In the genomic region with DNA sequence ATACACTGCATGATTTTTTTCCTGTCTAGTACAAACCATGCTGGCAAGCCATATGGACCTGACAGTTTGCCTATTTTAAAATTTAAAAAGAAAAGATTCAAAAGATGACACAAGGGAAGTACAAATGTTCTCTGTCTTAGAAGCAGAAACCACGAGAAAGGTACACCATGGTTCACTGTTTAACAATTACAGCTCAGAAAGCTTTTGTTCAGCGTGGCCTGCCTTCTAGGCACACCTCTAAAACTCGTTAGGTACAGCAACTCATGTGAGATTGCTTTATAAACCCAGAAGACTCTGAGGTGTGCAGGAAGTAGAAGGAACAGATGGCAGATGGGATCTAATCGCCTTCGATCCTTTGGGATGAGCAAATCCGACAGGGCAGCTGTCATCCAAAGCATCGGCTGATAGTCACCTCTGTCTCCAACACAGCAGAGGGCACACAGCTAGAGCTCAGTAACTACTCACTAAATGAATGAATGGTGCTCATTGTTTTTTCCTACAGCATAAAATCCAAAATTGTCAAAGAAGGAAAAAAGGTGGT, we compare ENCODE assay signal across 17 cellular contexts. TPM values are rescaled to one million over a fixed set of nuclear protein-coding genes. Genes with fewer than 3 reads are reported as not detected.
"Had no signal": no experiment of that assay in that cellular context is flagged by ENCODE, and none has a peak within 500 bp of the region (broad histone marks: within the 10 kb centered on the region; RNA-seq: fewer than 3 reads in every experiment).

No MANE protein-coding gene starts in this region.

- H3K27me3 ChIP-seq: ascending aorta, breast epithelium, esophagus muscularis mucosa, spleen, thyroid gland had no signal

- H3K4me1 ChIP-seq: ascending aorta, breast epithelium, esophagus muscularis mucosa, lower lobe of right lung, parathyroid adenoma, spleen had no signal

- H3K36me3 ChIP-seq: breast epithelium had no signal

- H3K9me3 ChIP-seq: ascending aorta, breast epithelium, esophagus muscularis mucosa, lower lobe of right lung, spleen, thyroid gland had no signal

- DNase-seq: activated CD4-positive, alpha-beta T cell treated with anti-CD3 and anti-CD28 coated beads for 48 hours; activated CD8-positive, alpha-beta T cell treated with anti-CD3 and anti-CD28 coated beads for 36 hours; activated naive CD4-positive, alpha-beta T cell treated with anti-CD3 and anti-CD28 coated beads, Interleukin-2, amount 10 ng/mL, durations not matched to agents 7 days and 5 days; activated naive CD8-positive, alpha-beta T cell treated with anti-CD3 and anti-CD28 coated beads, Interleukin-2, amount 50 U/mL, for 24 hours; activated T-cell treated with anti-CD3 and anti-CD28 coated beads, Interleukin-2, amount 50 U/mL, for 24 hours; cerebellar nuclear complex; effector CD4-positive, alpha-beta T cell; left cardiac atrium; lower lobe of right lung; spleen; stimulated activated naive CD4-positive, alpha-beta T cell treated with Interleukin-2 at 50 U/mL for 16 hours; thyroid gland had no signal

- H3K4me1 Mint-ChIP-seq: activated naive CD4-positive, alpha-beta T cell treated with anti-CD3 and anti-CD28 coated beads, Interleukin-2, amount 10 ng/mL, durations not matched to agents 7 days and 5 days; activated naive CD8-positive, alpha-beta T cell treated with anti-CD3 and anti-CD28 coated beads, Interleukin-2, amount 50 U/mL, for 24 hours had no signal

- ATAC-seq: activated CD8-positive, alpha-beta T cell treated with anti-CD3 and anti-CD28 coated beads for 36 hours; activated naive CD8-positive, alpha-beta T cell treated with anti-CD3 and anti-CD28 coated beads, Interleukin-2, amount 50 U/mL, for 24 hours; left cardiac atrium; lower lobe of right lung; natural killer cell treated with Interleukin-12 subunit alpha and Interleukin-12 subunit beta and Interleukin-15 and Interleukin-18, amount 100 ng/mL, for 72 hours had no signal

- H3K9me3 Mint-ChIP-seq: activated CD8-positive, alpha-beta T cell treated with anti-CD3 and anti-CD28 coated beads for 36 hours; activated naive CD4-positive, alpha-beta T cell treated with anti-CD3 and anti-CD28 coated beads, Interleukin-2, amount 10 ng/mL, durations not matched to agents 7 days and 5 days; activated naive CD8-positive, alpha-beta T cell treated with anti-CD3 and anti-CD28 coated beads, Interleukin-2, amount 50 U/mL, for 24 hours; activated T-cell treated with anti-CD3 and anti-CD28 coated beads, Interleukin-2, amount 50 U/mL, for 24 hours; natural killer cell treated with Interleukin-12 subunit alpha and Interleukin-12 subunit beta and Interleukin-15 and Interleukin-18, amount 100 ng/mL, for 72 hours had no signal

- H3K4me3 ChIP-seq: ascending aorta, breast epithelium, esophagus muscularis mucosa, lower lobe of right lung, spleen, thyroid gland had no signal

- H3K27me3 Mint-ChIP-seq: activated CD8-positive, alpha-beta T cell treated with anti-CD3 and anti-CD28 coated beads for 36 hours; activated naive CD4-positive, alpha-beta T cell treated with anti-CD3 and anti-CD28 coated beads, Interleukin-2, amount 10 ng/mL, durations not matched to agents 7 days and 5 days; activated naive CD8-positive, alpha-beta T cell treated with anti-CD3 and anti-CD28 coated beads, Interleukin-2, amount 50 U/mL, for 24 hours; activated T-cell treated with anti-CD3 and anti-CD28 coated beads, Interleukin-2, amount 50 U/mL, for 24 hours; natural killer cell treated with Interleukin-12 subunit alpha and Interleukin-12 subunit beta and Interleukin-15 and Interleukin-18, amount 100 ng/mL, for 72 hours had no signal

- H3K27ac Mint-ChIP-seq: activated CD8-positive, alpha-beta T cell treated with anti-CD3 and anti-CD28 coated beads for 36 hours; activated naive CD4-positive, alpha-beta T cell treated with anti-CD3 and anti-CD28 coated beads, Interleukin-2, amount 10 ng/mL, durations not matched to agents 7 days and 5 days; activated naive CD8-positive, alpha-beta T cell treated with anti-CD3 and anti-CD28 coated beads, Interleukin-2, amount 50 U/mL, for 24 hours; activated T-cell treated with anti-CD3 and anti-CD28 coated beads, Interleukin-2, amount 50 U/mL, for 24 hours; natural killer cell treated with Interleukin-12 subunit alpha and Interleukin-12 subunit beta and Interleukin-15 and Interleukin-18, amount 100 ng/mL, for 72 hours had no signal

- H3K27ac ChIP-seq: ascending aorta, breast epithelium, esophagus muscularis mucosa, lower lobe of right lung, parathyroid adenoma, spleen, thyroid gland had no signal

- H3K4me3 Mint-ChIP-seq: activated CD8-positive, alpha-beta T cell treated with anti-CD3 and anti-CD28 coated beads for 36 hours; activated naive CD4-positive, alpha-beta T cell treated with anti-CD3 and anti-CD28 coated beads, Interleukin-2, amount 10 ng/mL, durations not matched to agents 7 days and 5 days; activated naive CD8-positive, alpha-beta T cell treated with anti-CD3 and anti-CD28 coated beads, Interleukin-2, amount 50 U/mL, for 24 hours; activated T-cell treated with anti-CD3 and anti-CD28 coated beads, Interleukin-2, amount 50 U/mL, for 24 hours; natural killer cell treated with Interleukin-12 subunit alpha and Interleukin-12 subunit beta and Interleukin-15 and Interleukin-18, amount 100 ng/mL, for 72 hours had no signal

RNA-seq across cellular contexts. Expression of a gene that starts 35.5 kb away (rescaled TPM):
- total RNA-seq: ascending aorta had no signal
